In the genomic region with DNA sequence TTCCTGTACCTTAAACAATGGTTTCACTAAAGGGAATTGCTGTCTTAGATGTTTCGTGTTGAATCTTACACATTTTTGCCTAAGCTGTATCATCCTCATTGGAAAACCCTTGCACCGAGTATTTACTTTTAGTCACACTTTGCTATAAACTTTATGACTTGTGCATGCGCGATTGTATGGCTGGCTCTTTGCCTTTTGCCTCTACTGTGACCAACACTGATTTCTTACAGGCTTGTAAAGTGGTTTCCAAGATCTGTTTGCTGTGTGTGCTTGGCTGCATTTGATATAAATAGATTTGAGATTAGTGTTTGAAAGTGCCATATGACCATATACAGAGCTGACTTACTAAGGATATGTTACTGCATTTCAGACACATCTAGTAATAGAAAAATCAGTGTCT, we compare ENCODE assay signal across 13 cellular contexts. TPM values are rescaled to one million over a fixed set of nuclear protein-coding genes. Genes with fewer than 3 reads are reported as not detected.
DNase-seq lines count a peak whose midpoint lies in the region; ATAC-seq, FAIRE-seq and TF ChIP-seq lines count a peak whose summit lies in the region.
"Had no signal": no experiment of that assay in that cellular context is flagged by ENCODE, and none has a peak within 500 bp of the region (broad histone marks: within the 10 kb centered on the region; RNA-seq: fewer than 3 reads in every experiment).

No MANE protein-coding gene starts in this region.

- H3K36me3 Mint-ChIP-seq in activated naive CD4-positive, alpha-beta T cell treated with anti-CD3 and anti-CD28 coated beads, Interleukin-2, amount 50 U/mL, for 24 hours: peaks cover 7% of the 10 kb centered on the region
- H3K36me3 Mint-ChIP-seq in activated T-helper 17 cell treated with anti-CD3 and anti-CD28 coated beads, Interleukin-2, amount 50 U/mL, for 72 hours (ENCODE audit: low read depth): peaks cover 7% of the 10 kb centered on the region

- H4K20me1 ChIP-seq in hepatocyte (ENCODE audit: insufficient read depth, poor library complexity, severe bottlenecking): no peaks in the 10 kb centered on the region
- 0 out of 2 replicates have a peak, but pooled peaks cover 2% of the 10 kb centered on the region for H4K20me1 ChIP-seq in HepG2 (ENCODE audit: insufficient read depth, low read length)

- intact Hi-C loops in HepG2 (cut with micrococcal nuclease; ENCODE audit: unreplicated experiment): no loop called here

- H3K4me3 ChIP-seq in hepatocyte: no peak overlapping the region
- peak overlapping the region in 1 of 2 donors; percentile 40 for H3K4me3 ChIP-seq in stomach smooth muscle (ENCODE audit: low read length in 2 of 2)
- H3K4me3 ChIP-seq in HepG2 (replicated peaks in 1 of 3; ENCODE audit: insufficient read depth in 1 of 3, low read depth in 2 of 3, low read length in 3 of 3): no peak overlapping the region

- H2AFZ ChIP-seq in hepatocyte: no peak overlapping the region
- no peak overlapping the region for H2AFZ ChIP-seq in HepG2 (ENCODE audit: low read length)

- peak overlapping the region; percentile 36 for H3K4me2 ChIP-seq in hepatocyte
- no peak overlapping the region for H3K4me2 ChIP-seq in HepG2 (ENCODE audit: low read depth, low read length)

- H3K9me3 Mint-ChIP-seq in activated naive CD4-positive, alpha-beta T cell treated with anti-CD3 and anti-CD28 coated beads, Interleukin-2, amount 50 U/mL, for 24 hours: no peaks in the 10 kb centered on the region
- H3K9me3 Mint-ChIP-seq in activated T-helper 17 cell treated with anti-CD3 and anti-CD28 coated beads, Interleukin-2, amount 50 U/mL, for 72 hours: no peaks in the 10 kb centered on the region
- H3K9me3 Mint-ChIP-seq: endodermal cell had no signal

- 44% methylated on average over 4 of the region's 4 CpGs for WGBS in hepatocyte (ENCODE audit: low lambda C conversion rate, missing lambda C conversion rate)
- WGBS in HepG2 (ENCODE audit: low lambda C conversion rate): 97% methylated on average over 4 of the region's 4 CpGs

- POLR2A ChIA-PET in HepG2 (lab: Yijun Ruan, JAX): interaction anchor here (1.0 kb wide), 1 partner anchor 17 kb away, joined by 3 read pairs; no protein-coding TSS in a partner anchor

- CTCF ChIA-PET in HepG2 (lab: Yijun Ruan, JAX; ENCODE audit: low intra/inter-chr PET ratio, low total read pairs): no interaction called here

- TF ChIP-seq EP300 in HepG2 (IDR thresholded peaks at IDR 0.05; ENCODE audit: low read depth in 2 of 2, low read length in 2 of 2) (no peak), HepG2 (CRISPR knock-in tag; IDR thresholded peaks at IDR 0.05; ENCODE audit: borderline replicate concordance) (no peak)

- no peaks in the 10 kb centered on the region for H3K9me2 ChIP-seq in hepatocyte (replicated peaks; ENCODE audit: insufficient read depth)

- H3K36me3 ChIP-seq in hepatocyte (replicated peaks; ENCODE audit: insufficient read depth, low read depth) (no peaks in the 10 kb centered on the region), stomach smooth muscle (ENCODE audit: control insufficient read depth in 2 of 2, insufficient read depth in 2 of 2, low read length in 2 of 2) (no peaks in the 10 kb centered on the region), HepG2 (replicated peaks in 1 of 2; ENCODE audit: control insufficient read depth in 1 of 2, insufficient read depth in 2 of 2, low read length in 2 of 2) (no peaks in the 10 kb centered on the region)

- TF ChIP-seq CTCF in hepatocyte (IDR thresholded peaks at IDR 0.05; ENCODE audit: poor library complexity) (no peak), HepG2 (CRISPR knock-in tag; IDR thresholded peaks at IDR 0.05) (no peak)

- H3K9ac ChIP-seq in stomach smooth muscle (ENCODE audit: low read length in 2 of 2): no peak overlapping the region
- no peak overlapping the region for H3K9ac ChIP-seq in HepG2 (ENCODE audit: insufficient read depth, low read depth, low read length)

- in situ Hi-C loops in HepG2 (cut with HindIII; ENCODE audit: extremely low pct_ligation_motif_present, low pct_unique_long_range_greater_than_20kb): no loop called here

- DNase-seq in activated naive CD4-positive, alpha-beta T cell treated with Interleukin-2 at 50 U/mL for 16 hours: no peak
- DNase-seq in hepatocyte (ENCODE audit: low spot score): peak; percentile 68
- no peak for DNase-seq in HepG2 (ENCODE audit: low spot score)
- DNase-seq in iPS-NIHi11 (ENCODE audit: low spot score): no peak
- DNase-seq: activated CD4-positive, alpha-beta T cell treated with anti-CD3 and anti-CD28 coated beads, Interleukin-2, amount 50 U/mL, for 4 hours; endodermal cell; NCI-H524; stimulated activated naive CD8-positive, alpha-beta T cell treated with anti-CD3 and anti-CD28 coated beads, Interleukin-15, Interleukin-2, amounts not matched to agents 100 U/mL and 50 U/mL, for 24 hours had no signal

- H3K27me3 ChIP-seq in hepatocyte: no peaks in the 10 kb centered on the region
- no peaks in the 10 kb centered on the region for H3K27me3 ChIP-seq in stomach smooth muscle (ENCODE audit: control insufficient read depth in 1 of 2, insufficient read depth in 2 of 2, low read length in 2 of 2)
- H3K27me3 ChIP-seq in HepG2 (ENCODE audit: control insufficient read depth in 1 of 2, insufficient read depth in 2 of 2, low read length in 2 of 2): no peaks in the 10 kb centered on the region

- no peak for TF ChIP-seq RAD21 in HepG2 (CRISPR knock-in tag; IDR thresholded peaks at IDR 0.05)

- ATAC-seq in activated T-helper 17 cell treated with anti-CD3 and anti-CD28 coated beads, Interleukin-2, amount 50 U/mL, for 72 hours (replicated peaks): no peak
- ATAC-seq in HepG2: no peak
- no peak for ATAC-seq in GM21526 (IDR thresholded peaks at IDR 0.05; ENCODE audit: low FRiP score, unreplicated experiment)

- H3K9me3 ChIP-seq in hepatocyte (ENCODE audit: low read depth) (no peaks in the 10 kb centered on the region), stomach smooth muscle (ENCODE audit: control insufficient read depth in 2 of 2, low read length in 2 of 2) (no peaks in the 10 kb centered on the region), HepG2 (ENCODE audit: low read length) (no peaks in the 10 kb centered on the region)

- TF ChIP-seq POLR2A in HepG2 (IDR thresholded peaks at IDR 0.05; ENCODE audit: insufficient read depth in 1 of 2, low read depth in 2 of 2, low read length in 2 of 2): no peak

- no peak for FAIRE-seq in HepG2 (lab: Jason Lieb, UNC)
- FAIRE-seq: H1 had no signal

- peaks cover 74% of the 10 kb centered on the region for H3K4me1 Mint-ChIP-seq in activated naive CD4-positive, alpha-beta T cell treated with anti-CD3 and anti-CD28 coated beads, Interleukin-2, amount 50 U/mL, for 24 hours
- H3K4me1 Mint-ChIP-seq in activated T-helper 17 cell treated with anti-CD3 and anti-CD28 coated beads, Interleukin-2, amount 50 U/mL, for 72 hours: peaks cover 37% of the 10 kb centered on the region

- no TSS peak for BruUV-seq in HepG2 (replicated peaks; lab: Mats Ljungman, UMichigan)

- H3K79me2 ChIP-seq in hepatocyte: peaks cover 42% of the 10 kb centered on the region
- H3K79me2 ChIP-seq in HepG2 (ENCODE audit: insufficient read depth, low read length): peaks cover 42% of the 10 kb centered on the region

- peak overlapping the region; percentile 76 for H3K27ac Mint-ChIP-seq in activated naive CD4-positive, alpha-beta T cell treated with anti-CD3 and anti-CD28 coated beads, Interleukin-2, amount 50 U/mL, for 24 hours
- peak overlapping the region; percentile 79 for H3K27ac Mint-ChIP-seq in activated T-helper 17 cell treated with anti-CD3 and anti-CD28 coated beads, Interleukin-2, amount 50 U/mL, for 72 hours
- H3K27ac Mint-ChIP-seq: endodermal cell had no signal

- H3K4me1 ChIP-seq in hepatocyte (ENCODE audit: insufficient read depth) (peaks cover 7% of the 10 kb centered on the region), stomach smooth muscle (ENCODE audit: control insufficient read depth, insufficient read depth, low read length) (peaks cover 36% of the 10 kb centered on the region), HepG2 (ENCODE audit: insufficient read depth, low read length) (peaks cover 41% of the 10 kb centered on the region)

- H3K27ac ChIP-seq in hepatocyte (peak overlapping the region; percentile 56), stomach smooth muscle (ENCODE audit: low read length) (peak overlapping the region; percentile 69), HepG2 (ENCODE audit: extremely low read length, insufficient read depth, low read length) (no peak overlapping the region)

- no peaks in the 10 kb centered on the region for H3K27me3 Mint-ChIP-seq in activated naive CD4-positive, alpha-beta T cell treated with anti-CD3 and anti-CD28 coated beads, Interleukin-2, amount 50 U/mL, for 24 hours
- no peaks in the 10 kb centered on the region for H3K27me3 Mint-ChIP-seq in activated T-helper 17 cell treated with anti-CD3 and anti-CD28 coated beads, Interleukin-2, amount 50 U/mL, for 72 hours

- H3K4me3 Mint-ChIP-seq in activated naive CD4-positive, alpha-beta T cell treated with anti-CD3 and anti-CD28 coated beads, Interleukin-2, amount 50 U/mL, for 24 hours: peak overlapping the region; percentile 0
- no peak overlapping the region for H3K4me3 Mint-ChIP-seq in activated T-helper 17 cell treated with anti-CD3 and anti-CD28 coated beads, Interleukin-2, amount 50 U/mL, for 72 hours
- H3K4me3 Mint-ChIP-seq: endodermal cell had no signal

RNA-seq across cellular contexts. Expression of gene RASSF3, which starts 40.5 kb away (rescaled TPM):
- 10 to 100 TPM; 31.0 to 43.9 TPM for total RNA-seq in activated T-helper 17 cell treated with anti-CD3 and anti-CD28 coated beads, Interleukin-2, amount 50 U/mL, for 72 hours
- total RNA-seq in hepatocyte: 20.0 and 22.3 TPM in 2 replicates
- 5.1 and 7.8 TPM in 2 replicates for polyA plus RNA-seq in hepatocyte
- 16.0 and 21.3 TPM in 2 replicates for total RNA-seq in HepG2 (2016; rRNA removed; fragmentation: Illumina TruSeq; extraction: Trizol)
- 6.2 and 7.7 TPM in 2 replicates for total RNA-seq in HepG2 (2016; cell fraction: cytosol; rRNA removed; fragmentation: Illumina TruSeq; extraction: Trizol; ENCODE audit: low read depth)
- total RNA-seq in HepG2 (2016; cell fraction: insoluble cytoplasmic fraction; rRNA removed; fragmentation: Illumina TruSeq; extraction: Trizol): 13.2 and 20.1 TPM in 2 replicates
- total RNA-seq in HepG2 (2016; cell fraction: membrane; rRNA removed; fragmentation: Illumina TruSeq; extraction: Trizol): 25.5 and 26.0 TPM in 2 replicates
- total RNA-seq in HepG2 (2016; cell fraction: nucleus; rRNA removed; fragmentation: Illumina TruSeq; extraction: Trizol): 9.1 and 10.8 TPM in 2 replicates
- polyA plus RNA-seq in HepG2 (2011; rRNA removed): 15.4 and 15.5 TPM in 2 replicates
- polyA plus RNA-seq in HepG2 (2011; cell fraction: cytosol; rRNA removed): 9.8 and 10.9 TPM in 2 replicates
- polyA plus RNA-seq in HepG2 (2011; cell fraction: nucleus; rRNA removed): 3.9 and 5.1 TPM in 2 replicates
- 7.1 and 11.1 TPM in 2 replicates for polyA plus RNA-seq in HepG2 (2012)
- 3.6 and 3.9 TPM in 2 replicates for polyA plus RNA-seq in HepG2 (2016; cell fraction: cytosol; fragmentation: Illumina TruSeq; extraction: Trizol; ENCODE audit: low read depth)
- 19.9 and 21.9 TPM in 2 replicates for polyA plus RNA-seq in HepG2 (2016; cell fraction: insoluble cytoplasmic fraction; fragmentation: Illumina TruSeq; extraction: Trizol; ENCODE audit: low read depth)
- polyA plus RNA-seq in HepG2 (2016; cell fraction: membrane; fragmentation: Illumina TruSeq; extraction: Trizol; ENCODE audit: low read depth): 16.4 and 17.1 TPM in 2 replicates
- 13.2 and 13.5 TPM in 2 replicates for polyA plus RNA-seq in HepG2 (2016; cell fraction: nucleus; fragmentation: Illumina TruSeq; extraction: Trizol; ENCODE audit: insufficient read depth, low read depth)
- polyA minus RNA-seq in HepG2 (2011; rRNA and poly(A)+ RNA removed; ENCODE audit: low replicate concordance): 37.6 and 54.4 TPM in 2 replicates
- 13.6 and 15.4 TPM in 2 replicates for polyA minus RNA-seq in HepG2 (2011; cell fraction: cytosol; rRNA and poly(A)+ RNA removed)
- polyA minus RNA-seq in HepG2 (2011; cell fraction: nucleus; rRNA and poly(A)+ RNA removed): 9.4 and 9.9 TPM in 2 replicates
